16 cellular contexts compared by ENCODE assay signal in the genomic region with DNA sequence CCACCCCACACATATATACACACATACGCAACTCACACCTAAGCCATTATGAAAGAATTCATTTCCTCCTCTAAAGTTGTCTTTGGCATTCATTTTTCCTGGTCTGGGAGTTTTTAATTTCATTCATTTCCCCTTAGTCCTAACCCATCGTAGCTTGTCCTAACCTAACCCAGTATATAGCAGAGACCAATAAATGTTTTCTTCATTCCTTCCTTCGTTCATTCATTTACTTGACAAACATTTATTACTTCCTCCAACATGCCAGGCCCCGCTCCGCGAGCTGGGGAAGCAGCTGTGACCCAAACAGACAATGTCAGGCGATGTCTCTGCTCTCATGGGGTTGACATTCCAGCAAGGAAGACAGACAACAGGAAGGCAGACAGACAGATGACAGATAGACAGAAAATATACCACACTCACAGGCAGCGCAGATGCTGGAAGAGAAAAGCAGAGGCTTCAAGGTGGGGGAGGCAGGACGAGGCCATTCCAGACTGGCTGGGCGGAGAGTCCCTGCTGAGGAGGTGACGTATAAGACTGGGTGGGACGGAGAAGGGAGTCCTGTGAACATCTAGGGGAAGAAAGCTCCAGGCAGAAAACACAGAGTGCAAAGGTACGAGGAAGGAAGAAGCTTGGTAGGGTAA. TPM values are rescaled to one million over a fixed set of nuclear protein-coding genes. Genes with fewer than 3 reads are reported as not detected.
DNase-seq lines count a peak whose midpoint lies in the region; ATAC-seq and TF ChIP-seq lines count a peak whose summit lies in the region.
"Had no signal": no experiment of that assay in that cellular context is flagged by ENCODE, and none has a peak within 500 bp of the region (broad histone marks: within the 10 kb centered on the region; RNA-seq: fewer than 3 reads in every experiment).

No MANE protein-coding gene starts in this region.

- H3K9me3 ChIP-seq in prostate gland (no peaks in the 10 kb centered on the region), heart left ventricle (no peaks in the 10 kb centered on the region)
- H3K9me3 ChIP-seq: left ventricle myocardium inferior, sigmoid colon had no signal

- DNase-seq in GM04504 (ENCODE audit: low read depth) (peak; percentile 40), choroid plexus epithelial cell (ENCODE audit: low read depth) (peak; percentile 64), kidney tubule cell (ENCODE audit: low spot score) (peak; percentile 43), prostate gland (ENCODE audit: low spot score) (peak; percentile 47), 8988T (no peak), heart left ventricle (no peak), NCI-H146 treated with DMSO at 0.1 percent for 48 hours (lab: John Stamatoyannopoulos, UW; ENCODE audit: unreplicated experiment) (no peak), NOMO-1 treated with DMSO at 0.1 percent for 48 hours (lab: John Stamatoyannopoulos, UW; ENCODE audit: unreplicated experiment) (no peak)
- DNase-seq: activated B cell treated with CpG ODN at 0.5 μM for 24 hours, EL, left ventricle myocardium inferior, NCI-H2029, NCI-H526, sigmoid colon had no signal

- H3K4me3 ChIP-seq in choroid plexus epithelial cell (ENCODE audit: low read depth, low read length) (no peak overlapping the region), prostate gland (no peak overlapping the region), heart left ventricle (no peak overlapping the region)
- H3K4me3 ChIP-seq: left ventricle myocardium inferior, sigmoid colon had no signal

- no peak for TF ChIP-seq CTCF in choroid plexus epithelial cell (conservative IDR thresholded peaks at IDR 0.05; ENCODE audit: low read depth, low read length)
- no peak for TF ChIP-seq CTCF in prostate gland (IDR thresholded peaks at IDR 0.05)
- TF ChIP-seq CTCF in heart left ventricle (IDR thresholded peaks at IDR 0.05) = no peak

- WGBS in prostate gland = 29% methylated on average over 13 of the region's 13 CpGs
- 56 to 69% (median 64%) methylated on average over 13 of the region's 13 CpGs for WGBS in heart left ventricle, 4 donors

- H3K27ac ChIP-seq in prostate gland (peak overlapping the region in 1 of 2 donors; percentile 1), heart left ventricle (no peak overlapping the region)
- H3K27ac ChIP-seq: C4-2B, left ventricle myocardium inferior, sigmoid colon had no signal

- TF ChIP-seq POLR2A in prostate gland (IDR thresholded peaks at IDR 0.05) = no peak
- TF ChIP-seq POLR2A in heart left ventricle (IDR thresholded peaks at IDR 0.05) = no peak

- H3K27me3 ChIP-seq in prostate gland (replicated peaks; ENCODE audit: insufficient read depth) = no peaks in the 10 kb centered on the region
- H3K27me3 ChIP-seq in heart left ventricle = no peaks in the 10 kb centered on the region
- H3K27me3 ChIP-seq: sigmoid colon had no signal

- H3K4me1 ChIP-seq in prostate gland (replicated peaks) = no peaks in the 10 kb centered on the region
- H3K4me1 ChIP-seq in heart left ventricle = peaks cover 0 to 26% (median 0%) of the 10 kb centered on the region in 12 donors
- H3K4me1 ChIP-seq: left ventricle myocardium inferior, sigmoid colon had no signal

- intact Hi-C loops in prostate gland (cut with DNase I) = no loop called here
- intact Hi-C loops in heart left ventricle (cut with DNase I) = no loop called here

- no peak for ATAC-seq in heart left ventricle
- ATAC-seq: Panc1 had no signal

- H3K36me3 ChIP-seq in prostate gland (no peaks in the 10 kb centered on the region), heart left ventricle (no peaks in the 10 kb centered on the region)
- H3K36me3 ChIP-seq: left ventricle myocardium inferior, sigmoid colon had no signal

RNA-seq across cellular contexts. Expression of gene SIRPA, which starts 33.7 kb away (rescaled TPM):
- total RNA-seq in prostate gland = 10 to 100 TPM; 20.3 to 31.0 TPM
- 10 to 100 TPM; 13.6 to 73.5 (median 28.5) TPM for total RNA-seq in heart left ventricle
- 10 to 100 TPM in 1 of 2 donors, 1 to 10 TPM in 1; 8.6 to 46.0 TPM for polyA plus RNA-seq in heart left ventricle

Comparison
In these comparisons a context has a peak if more than half of its experiments do, and no peak if none do; other contexts are left out.
1. DNase-seq: peak in GM04504 (single experiment), choroid plexus epithelial cell (single experiment), kidney tubule cell (single experiment) and prostate gland (single experiment); none in 8988T (single experiment), heart left ventricle (0 of 5), NCI-H146 treated with DMSO at 0.1 percent for 48 hours (single experiment) and NOMO-1 treated with DMSO at 0.1 percent for 48 hours (single experiment).